In the genomic region with DNA sequence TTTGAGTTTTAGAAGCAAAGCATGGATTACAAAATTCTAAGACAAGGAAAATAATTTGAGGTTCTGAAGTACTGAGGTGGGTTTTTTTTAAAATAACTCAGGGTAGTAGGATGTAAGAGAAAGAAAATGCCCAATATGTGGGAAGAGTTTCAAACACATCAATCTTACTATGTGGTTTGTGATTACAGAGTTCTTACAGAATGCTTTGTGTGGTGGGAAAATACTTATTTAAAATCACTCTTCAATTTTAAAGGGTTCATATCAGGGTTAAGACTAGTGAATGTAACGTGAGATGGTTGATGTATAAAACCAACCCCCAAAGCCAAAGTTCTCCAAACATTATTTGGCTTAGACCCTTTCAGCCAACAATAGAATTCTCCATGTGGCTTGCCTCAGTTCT, we compare ENCODE assay signal across 18 cellular contexts.
DNase-seq lines count a peak whose midpoint lies in the region; ATAC-seq and TF ChIP-seq lines count a peak whose summit lies in the region.
"Had no signal": no experiment of that assay in that cellular context is flagged by ENCODE, and none has a peak within 500 bp of the region (broad histone marks: within the 10 kb centered on the region; RNA-seq: fewer than 3 reads in every experiment).

No MANE protein-coding gene starts in this region.

- in situ Hi-C loops in astrocyte of the cerebellum (cut with HindIII; ENCODE audit: low sequenced_read_pairs) = no loop called here

- intact Hi-C loops in activated CD8-positive, alpha-beta T cell treated with anti-CD3 and anti-CD28 coated beads for 36 hours (cut with micrococcal nuclease) = no loop called here

- TF ChIP-seq CTCF in activated CD8-positive, alpha-beta T cell treated with anti-CD3 and anti-CD28 coated beads for 36 hours (IDR thresholded peaks at IDR 0.05) = no peak
- TF ChIP-seq CTCF in astrocyte of the cerebellum (IDR thresholded peaks at IDR 0.05; ENCODE audit: low read depth, low read length, missing control alignments) = no peak

- no peak overlapping the region for H3K4me3 Mint-ChIP-seq in activated CD8-positive, alpha-beta T cell treated with anti-CD3 and anti-CD28 coated beads for 36 hours
- no peak overlapping the region for H3K4me3 Mint-ChIP-seq in activated CD8-positive, alpha-beta T cell treated with anti-CD3 and anti-CD28 coated beads, Interleukin-2, amount 10 ng/mL, durations not matched to agents 7 days and 5 days
- H3K4me3 Mint-ChIP-seq in naive thymus-derived CD8-positive, alpha-beta T cell = peak overlapping the region in 8 of 10 donors; percentile 10 to 71 (median 26)

- ATAC-seq in activated CD8-positive, alpha-beta T cell treated with anti-CD3 and anti-CD28 coated beads for 36 hours = no peak
- ATAC-seq in activated CD8-positive, alpha-beta T cell treated with anti-CD3 and anti-CD28 coated beads, Interleukin-2, amount 10 ng/mL, durations not matched to agents 7 days and 5 days = no peak
- ATAC-seq in naive thymus-derived CD8-positive, alpha-beta T cell = peak in 1 of 2 donors; percentile 28
- ATAC-seq: Panc1 had no signal

- H3K27me3 Mint-ChIP-seq in activated CD8-positive, alpha-beta T cell treated with anti-CD3 and anti-CD28 coated beads for 36 hours = no peaks in the 10 kb centered on the region
- no peaks in the 10 kb centered on the region for H3K27me3 Mint-ChIP-seq in activated CD8-positive, alpha-beta T cell treated with anti-CD3 and anti-CD28 coated beads, Interleukin-2, amount 10 ng/mL, durations not matched to agents 7 days and 5 days (ENCODE audit: low read depth)
- no peaks in the 10 kb centered on the region for H3K27me3 Mint-ChIP-seq in naive thymus-derived CD8-positive, alpha-beta T cell

- no peak for DNase-seq in activated CD8-positive, alpha-beta T cell treated with anti-CD3 and anti-CD28 coated beads for 36 hours
- no peak for DNase-seq in activated CD8-positive, alpha-beta T cell treated with anti-CD3 and anti-CD28 coated beads, Interleukin-2, amount 10 ng/mL, durations not matched to agents 7 days and 5 days
- DNase-seq in NCI-H2227 (lab: John Stamatoyannopoulos, UW; ENCODE audit: unreplicated experiment) (peak; percentile 47), astrocyte of the cerebellum (ENCODE audit: low read depth) (peak; percentile 32), NCI-H69 (lab: John Stamatoyannopoulos, UW) (no peak), NCI-H2171 treated with DMSO at 0.1 percent for 48 hours (lab: John Stamatoyannopoulos, UW) (no peak), cerebellum (ENCODE audit: low spot score) (no peak)
- DNase-seq in naive thymus-derived CD8-positive, alpha-beta T cell = no peak
- DNase-seq: HCEC 1CT, MV-4-11, NCI-H1417 treated with DMSO at 0.1 percent for 48 hours, NCI-H2029, NCI-H345, NCI-H748 treated with DMSO at 0.1 percent for 48 hours, Right ventricle myocardium superior, SK-N-SH had no signal

- H3K4me1 Mint-ChIP-seq in activated CD8-positive, alpha-beta T cell treated with anti-CD3 and anti-CD28 coated beads for 36 hours (ENCODE audit: low read depth) = peaks cover 49% of the 10 kb centered on the region
- peaks cover 34% of the 10 kb centered on the region for H3K4me1 Mint-ChIP-seq in activated CD8-positive, alpha-beta T cell treated with anti-CD3 and anti-CD28 coated beads, Interleukin-2, amount 10 ng/mL, durations not matched to agents 7 days and 5 days (ENCODE audit: low read depth)
- H3K4me1 Mint-ChIP-seq in naive thymus-derived CD8-positive, alpha-beta T cell = peaks cover 22 to 45% (median 45%) of the 10 kb centered on the region in 4 donors

- no peak overlapping the region for H3K4me3 ChIP-seq in astrocyte of the cerebellum (ENCODE audit: low read depth, low read length)
- H3K4me3 ChIP-seq: BLaER1 treated with 17β-estradiol and CSF1 and Interleukin-3, amounts not matched to agents 10 nM and 100 nM had no signal

- POLR2A ChIA-PET in activated CD8-positive, alpha-beta T cell treated with anti-CD3 and anti-CD28 coated beads for 36 hours (lab: Charles Lee) = no interaction called here
- POLR2A ChIA-PET in activated CD8-positive, alpha-beta T cell treated with anti-CD3 and anti-CD28 coated beads, Interleukin-2, amount 10 ng/mL, durations not matched to agents 7 days and 5 days (lab: Charles Lee) = no interaction called here
- POLR2A ChIA-PET in naive thymus-derived CD8-positive, alpha-beta T cell (lab: Charles Lee) = interaction anchor here (0.7 to 1.6 kb wide), 4 partner anchors 13 to 303 kb away, joined by 3 to 11 read pairs (median 5); a partner anchor contains a TSS

- peak overlapping the region; percentile 50 for H3K27ac Mint-ChIP-seq in activated CD8-positive, alpha-beta T cell treated with anti-CD3 and anti-CD28 coated beads for 36 hours
- no peak overlapping the region for H3K27ac Mint-ChIP-seq in activated CD8-positive, alpha-beta T cell treated with anti-CD3 and anti-CD28 coated beads, Interleukin-2, amount 10 ng/mL, durations not matched to agents 7 days and 5 days
- H3K27ac Mint-ChIP-seq in naive thymus-derived CD8-positive, alpha-beta T cell = peak overlapping the region in 9 of 10 donors; percentile 56 to 93 (median 85)

- H3K9me3 Mint-ChIP-seq in activated CD8-positive, alpha-beta T cell treated with anti-CD3 and anti-CD28 coated beads for 36 hours = peaks cover 19% of the 10 kb centered on the region
- peaks cover 35% of the 10 kb centered on the region for H3K9me3 Mint-ChIP-seq in activated CD8-positive, alpha-beta T cell treated with anti-CD3 and anti-CD28 coated beads, Interleukin-2, amount 10 ng/mL, durations not matched to agents 7 days and 5 days (ENCODE audit: insufficient read depth)
- H3K9me3 Mint-ChIP-seq in naive thymus-derived CD8-positive, alpha-beta T cell = peaks cover 0 to 35% (median 7%) of the 10 kb centered on the region in 9 donors

- H3K36me3 Mint-ChIP-seq in activated CD8-positive, alpha-beta T cell treated with anti-CD3 and anti-CD28 coated beads for 36 hours (ENCODE audit: low read depth) = peaks cover 30% of the 10 kb centered on the region
- H3K36me3 Mint-ChIP-seq in activated CD8-positive, alpha-beta T cell treated with anti-CD3 and anti-CD28 coated beads, Interleukin-2, amount 10 ng/mL, durations not matched to agents 7 days and 5 days (ENCODE audit: low read depth) = peaks cover 47% of the 10 kb centered on the region
- peaks cover 7 to 37% (median 10%) of the 10 kb centered on the region in 3 donors for H3K36me3 Mint-ChIP-seq in naive thymus-derived CD8-positive, alpha-beta T cell

- CTCF ChIA-PET in activated CD8-positive, alpha-beta T cell treated with anti-CD3 and anti-CD28 coated beads for 36 hours (lab: Charles Lee) = interaction anchor here (1.2 to 2.2 kb wide), 3 partner anchors 25 to 303 kb away, joined by 3 to 9 read pairs (median 7); a partner anchor contains a TSS
- CTCF ChIA-PET in activated CD8-positive, alpha-beta T cell treated with anti-CD3 and anti-CD28 coated beads, Interleukin-2, amount 10 ng/mL, durations not matched to agents 7 days and 5 days (lab: Charles Lee) = interaction anchor here (1.1 to 2.5 kb wide), 5 partner anchors 25 to 589 kb away, joined by 3 to 7 read pairs (median 3); no protein-coding TSS in a partner anchor

Comparison
In these comparisons a context has a peak if more than half of its experiments do, and no peak if none do; other contexts are left out.
1. DNase-seq: peak in NCI-H2227 (single experiment) and astrocyte of the cerebellum (single experiment); none in activated CD8-positive, alpha-beta T cell treated with anti-CD3 and anti-CD28 coated beads for 36 hours (single experiment), activated CD8-positive, alpha-beta T cell treated with anti-CD3 and anti-CD28 coated beads, Interleukin-2, amount 10 ng/mL, durations not matched to agents 7 days and 5 days (single experiment), naive thymus-derived CD8-positive, alpha-beta T cell (0 of 10), NCI-H69 (single experiment), NCI-H2171 treated with DMSO at 0.1 percent for 48 hours (single experiment) and cerebellum (single experiment).
2. H3K4me3 Mint-ChIP-seq: peak in naive thymus-derived CD8-positive, alpha-beta T cell (8 of 10); none in activated CD8-positive, alpha-beta T cell treated with anti-CD3 and anti-CD28 coated beads for 36 hours (single experiment) and activated CD8-positive, alpha-beta T cell treated with anti-CD3 and anti-CD28 coated beads, Interleukin-2, amount 10 ng/mL, durations not matched to agents 7 days and 5 days (single experiment).